14 cellular contexts compared by ENCODE assay signal in genomic region chr15:78790027-78790426, GRCh38. TPM values are rescaled to one million over a fixed set of nuclear protein-coding genes. Genes with fewer than 3 reads are reported as not detected.
DNase-seq lines count a peak whose midpoint lies in the region; ATAC-seq and TF ChIP-seq lines count a peak whose summit lies in the region.
"Had no signal": no experiment of that assay in that cellular context is flagged by ENCODE, and none has a peak within 500 bp of the region (broad histone marks: within the 10 kb centered on the region; RNA-seq: fewer than 3 reads in every experiment).

No MANE protein-coding gene starts in this region.

- H3K27me3 Mint-ChIP-seq in activated CD4-positive, alpha-beta T cell treated with anti-CD3 and anti-CD28 coated beads for 36 hours: no peaks in the 10 kb centered on the region
- peaks cover 7% of the 10 kb centered on the region for H3K27me3 Mint-ChIP-seq in activated CD4-positive, alpha-beta memory T cell treated with anti-CD3 and anti-CD28 coated beads, Interleukin-2, amount 10 ng/mL, durations not matched to agents 7 days and 5 days
- H3K27me3 Mint-ChIP-seq in naive thymus-derived CD4-positive, alpha-beta T cell: peaks cover 0 to 3% (median 0%) of the 10 kb centered on the region in 5 donors
- H3K27me3 Mint-ChIP-seq: CD4-positive, alpha-beta memory T cell had no signal

- no peak for TF ChIP-seq POLR2A in HCT116 (IDR thresholded peaks at IDR 0.05; ENCODE audit: borderline replicate concordance, extremely low read depth, insufficient read depth, insufficient read length)

- no peak for TF ChIP-seq CTCF in HCT116 (IDR thresholded peaks at IDR 0.05 in 2 of 3, conservative IDR thresholded peaks at IDR 0.05 in 1 of 3; ENCODE audit: borderline replicate concordance in 1 of 3, insufficient read depth in 1 of 3, low read depth in 2 of 3, low read length in 2 of 3)

- H2AFZ ChIP-seq in HCT116 (ENCODE audit: low read depth, low read length, poor library complexity, severe bottlenecking): no peak overlapping the region

- H3K27ac ChIP-seq in HCT116 (ENCODE audit: low read depth, low read length): no peak overlapping the region
- H3K27ac ChIP-seq in naive thymus-derived CD4-positive, alpha-beta T cell (ENCODE audit: low read depth, low read length): no peak overlapping the region

- CTCF ChIA-PET in activated CD4-positive, alpha-beta T cell treated with anti-CD3 and anti-CD28 coated beads for 36 hours (lab: Charles Lee): no interaction called here
- CTCF ChIA-PET in HCT116 (lab: Charles Lee): no interaction called here
- CTCF ChIA-PET in activated CD4-positive, alpha-beta memory T cell treated with anti-CD3 and anti-CD28 coated beads, Interleukin-2, amount 10 ng/mL, durations not matched to agents 7 days and 5 days (lab: Charles Lee): no interaction called here
- CTCF ChIA-PET in naive thymus-derived CD4-positive, alpha-beta T cell (lab: Charles Lee): no interaction called here

- ATAC-seq in activated CD4-positive, alpha-beta T cell treated with anti-CD3 and anti-CD28 coated beads for 36 hours: peak; percentile 97
- ATAC-seq in HCT116 (peak; percentile 36; the same call in 1 of the 2 replicates), HG03045 (IDR thresholded peaks at IDR 0.05; ENCODE audit: unreplicated experiment) (no peak), GM21515 (IDR thresholded peaks at IDR 0.05; ENCODE audit: unreplicated experiment) (no peak)
- peak; percentile 74 for ATAC-seq in naive thymus-derived CD4-positive, alpha-beta T cell

- no peak overlapping the region for H3K4me3 ChIP-seq in HCT116 (replicated peaks in 1 of 2; ENCODE audit: low read depth in 1 of 2, low read length in 2 of 2)
- H3K4me3 ChIP-seq in naive thymus-derived CD4-positive, alpha-beta T cell (ENCODE audit: low read length): no peak overlapping the region
- H3K4me3 ChIP-seq: skin epidermis had no signal

- no peak overlapping the region for H3K4me2 ChIP-seq in HCT116 (ENCODE audit: low read length)

- DNase-seq in activated CD4-positive, alpha-beta T cell treated with anti-CD3 and anti-CD28 coated beads for 36 hours: peak; percentile 61
- no peak for DNase-seq in activated CD4-positive, alpha-beta T cell treated with anti-CD3 and anti-CD28 coated beads for 4 hours
- no peak for DNase-seq in HCT116 (ENCODE audit: low read depth, low spot score)
- peak; percentile 32 for DNase-seq in activated CD4-positive, alpha-beta memory T cell treated with anti-CD3 and anti-CD28 coated beads, Interleukin-2, amount 10 ng/mL, durations not matched to agents 7 days and 5 days
- DNase-seq in naive thymus-derived CD4-positive, alpha-beta T cell: peak in 1 of 9 donors; percentile 31
- no peak for DNase-seq in NCI-H774 (lab: John Stamatoyannopoulos, UW)
- DNase-seq: CD4-positive, alpha-beta memory T cell; erythroblast; HCEC 1CT; IMR-90; nucleus accumbens had no signal

- no peak for TF ChIP-seq RAD21 in HCT116 (IDR thresholded peaks at IDR 0.05; ENCODE audit: low read depth)

- no peak overlapping the region for H3K9ac ChIP-seq in HCT116 (ENCODE audit: low read length)

- H3K4me1 ChIP-seq in HCT116 (ENCODE audit: control insufficient read depth in 1 of 2, insufficient read depth in 2 of 2, low read length in 2 of 2): no peaks in the 10 kb centered on the region
- no peaks in the 10 kb centered on the region for H3K4me1 ChIP-seq in naive thymus-derived CD4-positive, alpha-beta T cell (ENCODE audit: control insufficient read depth in 2 of 2, insufficient read depth in 2 of 2, low read length in 2 of 2)

- RAD21 ChIA-PET in HCT116 (lab: Charles Lee; ENCODE audit: low non-redundant PET in 1 of 2, low total read pairs in 2 of 2, uncharacterized antibody in 2 of 2, unreplicated experiment in 2 of 2): no interaction called here

- peak overlapping the region; percentile 42 for H3K27ac Mint-ChIP-seq in activated CD4-positive, alpha-beta T cell treated with anti-CD3 and anti-CD28 coated beads for 36 hours
- H3K27ac Mint-ChIP-seq in activated CD4-positive, alpha-beta memory T cell treated with anti-CD3 and anti-CD28 coated beads, Interleukin-2, amount 10 ng/mL, durations not matched to agents 7 days and 5 days: no peak overlapping the region
- peak overlapping the region in 2 of 9 donors; percentile 27 to 55 for H3K27ac Mint-ChIP-seq in naive thymus-derived CD4-positive, alpha-beta T cell
- H3K27ac Mint-ChIP-seq: CD4-positive, alpha-beta memory T cell had no signal

- no TSS peak for BruUV-seq in HCT116 (replicated peaks; lab: Mats Ljungman, UMichigan)

- H3K4me3 Mint-ChIP-seq in activated CD4-positive, alpha-beta T cell treated with anti-CD3 and anti-CD28 coated beads for 36 hours: no peak overlapping the region
- H3K4me3 Mint-ChIP-seq in activated CD4-positive, alpha-beta memory T cell treated with anti-CD3 and anti-CD28 coated beads, Interleukin-2, amount 10 ng/mL, durations not matched to agents 7 days and 5 days: no peak overlapping the region
- peak overlapping the region in 1 of 10 donors; percentile 48 for H3K4me3 Mint-ChIP-seq in naive thymus-derived CD4-positive, alpha-beta T cell
- H3K4me3 Mint-ChIP-seq: CD4-positive, alpha-beta memory T cell had no signal

- H3K36me3 ChIP-seq in HCT116 (ENCODE audit: control insufficient read depth in 1 of 2, insufficient read depth in 2 of 2, low read length in 2 of 2): no peaks in the 10 kb centered on the region
- H3K36me3 ChIP-seq in naive thymus-derived CD4-positive, alpha-beta T cell (ENCODE audit: control insufficient read depth in 2 of 3, insufficient read depth in 3 of 3, low read length in 3 of 3): no peaks in the 10 kb centered on the region

- no peaks in the 10 kb centered on the region for H4K20me1 ChIP-seq in HCT116 (ENCODE audit: insufficient read depth)

- H3K36me3 Mint-ChIP-seq in activated CD4-positive, alpha-beta T cell treated with anti-CD3 and anti-CD28 coated beads for 36 hours (ENCODE audit: low read depth): no peaks in the 10 kb centered on the region
- no peaks in the 10 kb centered on the region for H3K36me3 Mint-ChIP-seq in activated CD4-positive, alpha-beta memory T cell treated with anti-CD3 and anti-CD28 coated beads, Interleukin-2, amount 10 ng/mL, durations not matched to agents 7 days and 5 days (ENCODE audit: low read depth)
- H3K36me3 Mint-ChIP-seq in naive thymus-derived CD4-positive, alpha-beta T cell: peaks cover 0 to 1% (median 0%) of the 10 kb centered on the region in 5 donors

- no peaks in the 10 kb centered on the region for H3K27me3 ChIP-seq in HCT116 (ENCODE audit: insufficient read depth, low read length)
- H3K27me3 ChIP-seq in naive thymus-derived CD4-positive, alpha-beta T cell (ENCODE audit: control insufficient read depth in 2 of 2, insufficient read depth in 2 of 2, low read length in 2 of 2): no peaks in the 10 kb centered on the region

- H3K9me2 ChIP-seq in HCT116 (ENCODE audit: insufficient read depth): no peaks in the 10 kb centered on the region

- intact Hi-C loops in activated CD4-positive, alpha-beta T cell treated with anti-CD3 and anti-CD28 coated beads for 36 hours (cut with DNase I, micrococcal nuclease): loop anchor here in 1 of 2 experiments (2.0 kb wide), 1 partner anchor 29 kb away; no protein-coding TSS in a partner anchor
- intact Hi-C loops in HCT116 (cut with micrococcal nuclease): no loop called here
- intact Hi-C loops in naive thymus-derived CD4-positive, alpha-beta T cell (cut with micrococcal nuclease): loop anchor here in 1 of 2 donors (1.0 kb wide), 1 partner anchor 34 kb away; no protein-coding TSS in a partner anchor

- no peaks in the 10 kb centered on the region for H3K9me3 Mint-ChIP-seq in activated CD4-positive, alpha-beta T cell treated with anti-CD3 and anti-CD28 coated beads for 36 hours (ENCODE audit: low read depth)
- no peaks in the 10 kb centered on the region for H3K9me3 Mint-ChIP-seq in activated CD4-positive, alpha-beta memory T cell treated with anti-CD3 and anti-CD28 coated beads, Interleukin-2, amount 10 ng/mL, durations not matched to agents 7 days and 5 days
- H3K9me3 Mint-ChIP-seq in naive thymus-derived CD4-positive, alpha-beta T cell: peaks cover 0 to 3% (median 0%) of the 10 kb centered on the region in 11 donors

- POLR2A ChIA-PET in activated CD4-positive, alpha-beta T cell treated with anti-CD3 and anti-CD28 coated beads for 36 hours (lab: Charles Lee): no interaction called here
- POLR2A ChIA-PET in HCT116 (lab: Charles Lee): no interaction called here
- POLR2A ChIA-PET in activated CD4-positive, alpha-beta memory T cell treated with anti-CD3 and anti-CD28 coated beads, Interleukin-2, amount 10 ng/mL, durations not matched to agents 7 days and 5 days (lab: Charles Lee): no interaction called here
- POLR2A ChIA-PET in naive thymus-derived CD4-positive, alpha-beta T cell (lab: Charles Lee): no interaction called here

- no peaks in the 10 kb centered on the region for H3K79me2 ChIP-seq in HCT116 (ENCODE audit: insufficient read depth, low read length)

- H3K9me3 ChIP-seq in HCT116 (ENCODE audit: control insufficient read depth in 1 of 2, insufficient read depth in 1 of 2, low read depth in 1 of 2, low read length in 2 of 2): no peaks in the 10 kb centered on the region
- no peaks in the 10 kb centered on the region for H3K9me3 ChIP-seq in naive thymus-derived CD4-positive, alpha-beta T cell (ENCODE audit: control insufficient read depth in 2 of 3, low read length in 3 of 3)

- peaks cover 11% of the 10 kb centered on the region for H3K4me1 Mint-ChIP-seq in activated CD4-positive, alpha-beta T cell treated with anti-CD3 and anti-CD28 coated beads for 36 hours
- H3K4me1 Mint-ChIP-seq in activated CD4-positive, alpha-beta memory T cell treated with anti-CD3 and anti-CD28 coated beads, Interleukin-2, amount 10 ng/mL, durations not matched to agents 7 days and 5 days: peaks cover 11% of the 10 kb centered on the region
- H3K4me1 Mint-ChIP-seq in naive thymus-derived CD4-positive, alpha-beta T cell: peaks cover 0 to 9% (median 0%) of the 10 kb centered on the region in 7 donors

TF ChIP-seq in HCT116, 20 proteins besides CTCF, POLR2A, EP300 and RAD21:
- no peak for TF ChIP-seq FOSL1 (IDR thresholded peaks at IDR 0.05; ENCODE audit: low read depth)
- TF ChIP-seq EZH2 (IDR thresholded peaks at IDR 0.05): no peak
- TF ChIP-seq ZFX (IDR thresholded peaks at IDR 0.05): no peak
- TF ChIP-seq JUND (IDR thresholded peaks at IDR 0.05): no peak

RNA-seq across cellular contexts. Expression of gene ADAMTS7, which starts 21.2 kb away (rescaled TPM):
- under 1 TPM; 0.09 to 0.23 TPM for total RNA-seq in activated CD4-positive, alpha-beta T cell treated with anti-CD3 and anti-CD28 coated beads for 36 hours
- total RNA-seq in HCT116 (2021; ENCODE audit: unreplicated experiment): 12.0 TPM
- 6.3 and 7.7 TPM in 2 replicates for polyA plus RNA-seq in HCT116 (2012)
- total RNA-seq in activated CD4-positive, alpha-beta memory T cell treated with anti-CD3 and anti-CD28 coated beads, Interleukin-2, amount 10 ng/mL, durations not matched to agents 7 days and 5 days: under 1 TPM; 0.35 to 0.43 TPM
- 1 to 10 TPM in 1 of 5 experiments, not detected in 4; 1.5 TPM for total RNA-seq in naive thymus-derived CD4-positive, alpha-beta T cell
- not detected for polyA plus RNA-seq in naive thymus-derived CD4-positive, alpha-beta T cell
- total RNA-seq: CD4-positive, alpha-beta memory T cell had no signal
- polyA plus RNA-seq: CD4-positive, alpha-beta memory T cell had no signal

Comparison
In these comparisons a context has a peak if more than half of its experiments do, and no peak if none do; other contexts are left out.
1. DNase-seq: peak in activated CD4-positive, alpha-beta T cell treated with anti-CD3 and anti-CD28 coated beads for 36 hours (single experiment) and activated CD4-positive, alpha-beta memory T cell treated with anti-CD3 and anti-CD28 coated beads, Interleukin-2, amount 10 ng/mL, durations not matched to agents 7 days and 5 days (single experiment); none in activated CD4-positive, alpha-beta T cell treated with anti-CD3 and anti-CD28 coated beads for 4 hours (0 of 2), HCT116 (single experiment) and NCI-H774 (single experiment).
2. ATAC-seq: peak in activated CD4-positive, alpha-beta T cell treated with anti-CD3 and anti-CD28 coated beads for 36 hours (single experiment), HCT116 (single experiment) and naive thymus-derived CD4-positive, alpha-beta T cell (single experiment); none in HG03045 (single experiment) and GM21515 (single experiment).